Comparison of ENCODE assay signal across 13 cellular contexts in genomic region chr1:111200802-111201161, GRCh38. TPM values are rescaled to one million over a fixed set of nuclear protein-coding genes. Genes with fewer than 3 reads are reported as not detected.
A peak's percentile ranks its signal among the peaks of the same experiment; 100 is the strongest.
DNase-seq lines count a peak whose midpoint lies in the region; ATAC-seq, FAIRE-seq and TF ChIP-seq lines count a peak whose summit lies in the region.
"Had no signal": no experiment of that assay in that cellular context is flagged by ENCODE, and none has a peak within 500 bp of the region (broad histone marks: within the 10 kb centered on the region; RNA-seq: fewer than 3 reads in every experiment).

No MANE protein-coding gene starts in this region.

- H3K4me3 Mint-ChIP-seq in natural killer cell = peak overlapping the region; percentile 94
- H3K4me3 Mint-ChIP-seq in mesothelial cell of epicardium = no peak overlapping the region
- H3K4me3 Mint-ChIP-seq: nephron progenitor cell had no signal

- H3K4me3 ChIP-seq in BLaER1 = no peak overlapping the region

- peaks cover 35% of the 10 kb centered on the region for H3K36me3 ChIP-seq in BLaER1
- H3K36me3 ChIP-seq: WERI-Rb-1 had no signal

- H3K9me3 Mint-ChIP-seq in natural killer cell (no peaks in the 10 kb centered on the region), mesothelial cell of epicardium (no peaks in the 10 kb centered on the region)

- H3K27me3 Mint-ChIP-seq in natural killer cell (ENCODE audit: low read depth in 2 of 2) (no peaks in the 10 kb centered on the region), mesothelial cell of epicardium (ENCODE audit: low read depth) (peaks cover 5% of the 10 kb centered on the region)

- no peaks in the 10 kb centered on the region for H3K27me3 ChIP-seq in BLaER1

- TF ChIP-seq CTCF in natural killer cell (IDR thresholded peaks at IDR 0.05) (no peak), mesothelial cell of epicardium (IDR thresholded peaks at IDR 0.05; ENCODE audit: unreplicated experiment) (no peak)

- peaks cover 71% of the 10 kb centered on the region for H3K4me1 ChIP-seq in BLaER1

- H3K4me1 Mint-ChIP-seq in natural killer cell (peaks cover 82 to 83% of the 10 kb centered on the region in 2 donors), mesothelial cell of epicardium (peaks cover 13% of the 10 kb centered on the region)

- peak overlapping the region; percentile 88 for H3K4me2 ChIP-seq in BLaER1

- no peaks in the 10 kb centered on the region for H3K9me3 ChIP-seq in BLaER1

- no peak for DNase-seq in GM12891 (ENCODE audit: insufficient read length, low spot score)
- no peak for DNase-seq in caudate nucleus (lab: John Stamatoyannopoulos, UW)
- DNase-seq in natural killer cell = no peak
- no peak for DNase-seq in mesothelial cell of epicardium (ENCODE audit: low spot score in 2 of 2, unreplicated experiment in 2 of 2)
- no peak for DNase-seq in anterior cingulate cortex (lab: John Stamatoyannopoulos, UW)
- DNase-seq in NCI-H2227 (lab: John Stamatoyannopoulos, UW; ENCODE audit: unreplicated experiment) = no peak
- DNase-seq: NCI-H2081, nephron progenitor cell had no signal

- H3K9ac ChIP-seq in BLaER1 = 0 out of 2 replicates have a peak overlapping the region, but pooled peaks have one; percentile 8

- no peak for TF ChIP-seq POLR2A in GM12891 (IDR thresholded peaks at IDR 0.05; ENCODE audit: low read depth, low read length)

- H3K36me3 Mint-ChIP-seq in natural killer cell = peaks cover 17% of the 10 kb centered on the region
- no peaks in the 10 kb centered on the region for H3K36me3 Mint-ChIP-seq in mesothelial cell of epicardium

- H4K20me1 ChIP-seq in BLaER1 = no peaks in the 10 kb centered on the region

- H3K27ac ChIP-seq in BLaER1 (peak overlapping the region; percentile 65), caudate nucleus (ENCODE audit: low read depth, low read length) (peak overlapping the region; percentile 60)
- H3K27ac ChIP-seq: C4-2B, WERI-Rb-1 had no signal

- peak; percentile 63 for FAIRE-seq in GM12891 (lab: Jason Lieb, UNC)
- FAIRE-seq: H1 had no signal

- peak overlapping the region; percentile 91 to 95 for H3K27ac Mint-ChIP-seq in natural killer cell
- H3K27ac Mint-ChIP-seq in mesothelial cell of epicardium = no peak overlapping the region
- H3K27ac Mint-ChIP-seq: nephron progenitor cell had no signal

- intact Hi-C loops in natural killer cell (cut with micrococcal nuclease) = loop anchor here (1.0 to 10.0 kb wide), 5 partner anchors 9 to 554 kb away; partner anchors contain the start of genes CEPT1, DDX20 and DRAM2

- ATAC-seq in natural killer cell = no peak
- no peak for ATAC-seq in HG03460 (IDR thresholded peaks at IDR 0.05; ENCODE audit: unreplicated experiment)

TF ChIP-seq in GM12891, 5 proteins besides CTCF, POLR2A, EP300 and RAD21:
- TF ChIP-seq POU2F2 (IDR thresholded peaks at IDR 0.05; ENCODE audit: low read depth, low read length) (no peak), TAF1 (IDR thresholded peaks at IDR 0.05; ENCODE audit: low read depth, low read length) (peak; percentile 17; the same call in 1 of the 2 replicates), SPI1 (IDR thresholded peaks at IDR 0.05; ENCODE audit: low read depth, low read length) (no peak)

RNA-seq across cellular contexts. Expression of gene DENND2D, which starts 0.3 kb away (rescaled TPM):
- 33.0 TPM for polyA plus RNA-seq in GM12891 (2012; ENCODE audit: low read depth, missing spikeins)
- total RNA-seq in natural killer cell (100 to 1,000 TPM; 203 to 297 (median 203) TPM), mesothelial cell of epicardium (4.1 to 4.8 TPM (median 4.7 TPM) in 3 replicates)

RNA-seq across cellular contexts. Expression of gene CHI3L2, which starts 26.7 kb away (rescaled TPM):
- 273 TPM for polyA plus RNA-seq in GM12891 (2012; ENCODE audit: low read depth, missing spikeins)
- total RNA-seq in natural killer cell = 10 to 100 TPM; 13.5 to 21.1 (median 17.0) TPM
- not detected in 3 replicates for total RNA-seq in mesothelial cell of epicardium
- total RNA-seq: H1 had no signal
- polyA plus RNA-seq: H1 had no signal

Comparison
In these comparisons a context has a peak if more than half of its experiments do, and no peak if none do; other contexts are left out.
1. RNA of gene DENND2D, which starts 0.3 kb away (total RNA-seq): 203 to 297 TPM in natural killer cell; 4.1 to 4.8 TPM in mesothelial cell of epicardium; every median in the first group is over 10 times any median in the second.
2. RNA of gene CHI3L2, which starts 26.7 kb away (total RNA-seq): 13.5 to 21.1 TPM in natural killer cell; not detected in mesothelial cell of epicardium; every median in the first group is over 10 times any median in the second.